8 cellular contexts compared by ENCODE assay signal in the genomic region with DNA sequence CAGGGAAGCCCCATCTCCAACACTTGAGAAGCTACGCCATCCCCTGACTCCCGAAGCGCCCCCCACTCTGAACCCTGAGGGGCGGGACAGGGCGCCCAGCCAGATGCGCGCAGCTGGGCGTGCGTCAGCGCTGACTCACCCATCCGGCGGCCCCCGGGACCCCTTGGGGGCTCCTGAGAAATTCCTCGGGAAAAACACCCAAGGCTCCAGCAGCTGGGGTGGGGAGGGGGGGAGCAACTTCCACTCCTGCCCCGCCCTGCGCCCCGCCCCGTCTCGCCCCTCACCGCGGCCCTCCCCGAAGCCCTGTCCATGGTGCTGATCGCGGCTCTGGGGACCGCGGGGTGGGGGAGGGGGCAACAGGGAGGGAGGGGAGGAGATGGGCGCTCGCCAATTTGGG. TPM values are rescaled to one million over a fixed set of nuclear protein-coding genes. Genes with fewer than 3 reads are reported as not detected.
DNase-seq lines count a peak whose midpoint lies in the region; ATAC-seq, FAIRE-seq and TF ChIP-seq lines count a peak whose summit lies in the region.

No MANE protein-coding gene starts in this region.

- H3K27me3 ChIP-seq in Peyer's patch: no peaks in the 10 kb centered on the region

- TF ChIP-seq POLR2A in Peyer's patch (IDR thresholded peaks at IDR 0.05): no peak

- TF ChIP-seq CTCF in AG09309 (IDR thresholded peaks at IDR 0.05; ENCODE audit: control insufficient read depth, insufficient read depth, low read depth, low read length, missing control alignments) (no peak), Peyer's patch (IDR thresholded peaks at IDR 0.05) (no peak), kidney (IDR thresholded peaks at IDR 0.05; ENCODE audit: borderline replicate concordance, extremely low read depth, insufficient read depth) (no peak)

- H3K9ac ChIP-seq in kidney (ENCODE audit: low read length in 2 of 2): no peak overlapping the region

- DNase-seq in AG09309 (ENCODE audit: low read depth): no peak
- DNase-seq in Peyer's patch: peak in 1 of 3 donors; percentile 60
- peak; percentile 90 for DNase-seq in brain pericyte (ENCODE audit: low read depth, low spot score)
- peak; percentile 87 for DNase-seq in kidney
- DNase-seq in stimulated activated naive CD4-positive, alpha-beta T cell (lab: John Stamatoyannopoulos, UW): peak in 5 of 6 experiments; percentile 6 to 32 (median 8)
- DNase-seq in mesenteric fat pad (ENCODE audit: low spot score): no peak
- DNase-seq in NCI-H1092 treated with DMSO at 0.1 percent for 48 hours (lab: John Stamatoyannopoulos, UW): no peak

- intact Hi-C loops in kidney (cut with DNase I): no loop called here

- no peak for ATAC-seq in HG03439 (IDR thresholded peaks at IDR 0.05; ENCODE audit: unreplicated experiment)

- FAIRE-seq in kidney (lab: Jason Lieb, UNC): no peak

- peak overlapping the region; percentile 61 for H3K4me3 ChIP-seq in AG09309 (ENCODE audit: control insufficient read depth, low read depth, low read length)
- H3K4me3 ChIP-seq in Peyer's patch: peak overlapping the region in 1 of 4 donors; percentile 57
- H3K4me3 ChIP-seq in kidney (ENCODE audit: low read length in 2 of 2): peak overlapping the region in 1 of 2 donors; percentile 55

- H3K27ac ChIP-seq in Peyer's patch (peak overlapping the region in 3 of 4 donors; percentile 38 to 77 (median 60)), kidney (ENCODE audit: low read depth in 2 of 2, low read length in 2 of 2) (peak overlapping the region; percentile 49 to 51)

- H3K4me1 ChIP-seq in Peyer's patch (peaks cover 0 to 40% (median 2%) of the 10 kb centered on the region in 4 donors), kidney (ENCODE audit: control insufficient read depth in 1 of 2, insufficient read depth in 1 of 2, low read depth in 1 of 2, low read length in 2 of 2) (peaks cover 0 to 5% of the 10 kb centered on the region in 2 donors)

- no peaks in the 10 kb centered on the region for H3K36me3 ChIP-seq in Peyer's patch
- no peaks in the 10 kb centered on the region for H3K36me3 ChIP-seq in kidney (ENCODE audit: control insufficient read depth in 1 of 2, insufficient read depth in 2 of 2, low read length in 2 of 2)

- no peaks in the 10 kb centered on the region for H3K9me3 ChIP-seq in Peyer's patch
- no peaks in the 10 kb centered on the region for H3K9me3 ChIP-seq in kidney (ENCODE audit: control insufficient read depth in 1 of 2, low read length in 2 of 2)

RNA-seq across cellular contexts. Expression of gene COL5A3, which starts 1.0 kb away (rescaled TPM):
- total RNA-seq in Peyer's patch (1 to 10 TPM; 1.2 to 9.1 (median 4.1) TPM), kidney (5.1 TPM), mesenteric fat pad (30.2 TPM)
- polyA plus RNA-seq in kidney (ENCODE audit: insufficient read depth, low read depth, low replicate concordance): 0.97 TPM

RNA-seq across cellular contexts. Expression of gene RDH8, which starts 4.0 kb away (rescaled TPM):
- total RNA-seq in Peyer's patch (not detected), kidney (not detected), mesenteric fat pad (not detected)
- polyA plus RNA-seq in kidney (ENCODE audit: insufficient read depth, low read depth, low replicate concordance): not detected

Comparison
In these comparisons a context has a peak if more than half of its experiments do, and no peak if none do; other contexts are left out.
1. DNase-seq: peak in brain pericyte (single experiment), kidney (single experiment) and stimulated activated naive CD4-positive, alpha-beta T cell (5 of 6); none in AG09309 (single experiment), mesenteric fat pad (single experiment) and NCI-H1092 treated with DMSO at 0.1 percent for 48 hours (single experiment).